In the genomic region with DNA sequence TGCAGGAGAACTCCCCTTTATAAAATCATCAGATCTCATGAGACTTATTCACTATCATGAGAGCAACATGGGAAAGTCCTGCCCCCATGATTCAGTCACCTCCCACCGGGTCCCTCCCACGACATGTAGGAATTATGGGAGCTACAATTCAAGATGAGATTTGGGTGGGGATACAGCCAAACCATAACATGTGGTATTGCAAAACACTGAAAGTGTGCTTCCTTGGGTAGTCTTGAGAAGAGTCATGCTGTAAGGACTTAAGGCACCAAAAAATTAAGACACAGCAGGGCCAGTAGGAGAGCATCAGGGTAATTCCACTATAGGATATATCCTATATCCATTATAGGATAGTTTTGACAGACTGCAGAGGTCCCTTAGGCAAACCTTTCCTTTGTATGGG, we compare ENCODE assay signal across 22 cellular contexts. TPM values are rescaled to one million over a fixed set of nuclear protein-coding genes. Genes with fewer than 3 reads are reported as not detected.
"Had no signal": no experiment of that assay in that cellular context is flagged by ENCODE, and none has a peak within 500 bp of the region (broad histone marks: within the 10 kb centered on the region; RNA-seq: fewer than 3 reads in every experiment).

No MANE protein-coding gene starts in this region.

- DNase-seq: activated CD4-positive, alpha-beta memory T cell treated with anti-CD3 and anti-CD28 coated beads for 36 hours; activated CD4-positive, alpha-beta T cell treated with anti-CD3 and anti-CD28 coated beads for 48 hours; activated effector memory CD4-positive, alpha-beta T cell treated with anti-CD3 and anti-CD28 coated beads, Interleukin-2, amount 50 U/mL, for 16 hours; activated naive CD4-positive, alpha-beta T cell treated with anti-CD3 and anti-CD28 coated beads, Interleukin-2, amount 50 U/mL, for 16 hours; brain microvascular endothelial cell; central memory CD4-positive, alpha-beta T cell; dermis blood vessel endothelial cell; effector CD8-positive, alpha-beta T cell; foreskin keratinocyte; naive thymus-derived CD4-positive, alpha-beta T cell; occipital lobe; posterior cingulate gyrus; right lobe of liver; stimulated activated CD4-positive, alpha-beta T cell treated with anti-CD3 and anti-CD28 coated beads, Interleukin-1b, Interleukin-23, amount 100 ng/mL, for 48 hours; stomach; trophoblast cell had no signal

- H3K9me3 ChIP-seq: ascending aorta, right lobe of liver, suprapubic skin, vagina had no signal

- H3K4me3 ChIP-seq: ascending aorta, lung, right lobe of liver, skin epidermis, stomach, suprapubic skin, vagina had no signal

- H3K4me1 ChIP-seq: ascending aorta, right lobe of liver, stomach, suprapubic skin, vagina had no signal

- H3K27ac ChIP-seq: ascending aorta, brain microvascular endothelial cell, foreskin keratinocyte, right lobe of liver, skin epidermis, stomach, suprapubic skin, vagina had no signal

- H3K36me3 ChIP-seq: ascending aorta, brain microvascular endothelial cell, right lobe of liver, stomach, suprapubic skin, vagina had no signal

- H3K27me3 ChIP-seq: ascending aorta, brain microvascular endothelial cell, foreskin keratinocyte, right lobe of liver, vagina had no signal

RNA-seq across cellular contexts. Expression of a gene that starts 29.4 kb away (rescaled TPM):
- total RNA-seq: activated CD4-positive, alpha-beta memory T cell treated with anti-CD3 and anti-CD28 coated beads for 36 hours; ascending aorta; dermis blood vessel endothelial cell; glomerular endothelial cell; lung; naive thymus-derived CD4-positive, alpha-beta T cell; occipital lobe had no signal
- polyA plus RNA-seq: naive thymus-derived CD4-positive, alpha-beta T cell had no signal
